Comparison of ENCODE assay signal across 31 cellular contexts in the genomic region with DNA sequence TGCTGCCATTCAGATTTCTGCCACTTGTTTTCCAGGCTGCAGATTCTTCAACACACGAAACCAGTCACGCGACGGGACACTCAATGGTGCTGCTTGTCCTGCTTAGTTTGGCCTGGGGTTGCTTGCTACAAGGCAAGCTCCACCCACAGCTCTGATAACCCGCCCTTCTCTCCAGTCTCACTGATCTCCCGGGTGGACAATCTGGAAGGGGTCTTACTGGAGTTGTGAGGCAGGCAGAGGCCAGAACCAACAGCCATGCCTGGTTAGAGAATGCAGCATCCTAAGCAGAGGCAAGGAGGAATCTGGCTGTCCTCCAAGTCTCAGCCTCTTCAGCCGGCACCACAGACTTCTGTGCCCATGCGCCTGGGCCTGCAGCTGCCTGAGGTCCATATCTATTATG.
DNase-seq lines count a peak whose midpoint lies in the region; ATAC-seq and TF ChIP-seq lines count a peak whose summit lies in the region.
"Had no signal": no experiment of that assay in that cellular context is flagged by ENCODE, and none has a peak within 500 bp of the region (broad histone marks: within the 10 kb centered on the region; RNA-seq: fewer than 3 reads in every experiment).

No MANE protein-coding gene starts in this region.

- no peaks in the 10 kb centered on the region for H3K36me3 ChIP-seq in heart left ventricle
- H3K36me3 ChIP-seq in left ventricle myocardium inferior, result no peaks in the 10 kb centered on the region
- no peaks in the 10 kb centered on the region for H3K36me3 ChIP-seq in lower lobe of right lung
- H3K36me3 ChIP-seq: adrenal gland, gastrocnemius medialis, right atrium auricular region had no signal

- TF ChIP-seq CTCF in heart left ventricle (IDR thresholded peaks at IDR 0.05) (no peak), left ventricle myocardium inferior (IDR thresholded peaks at IDR 0.05; ENCODE audit: borderline replicate concordance) (no peak), lower lobe of right lung (IDR thresholded peaks at IDR 0.05) (no peak)

- intact Hi-C loops in heart left ventricle (cut with DNase I), result no loop called here
- intact Hi-C loops in left ventricle myocardium inferior (cut with micrococcal nuclease), result no loop called here
- intact Hi-C loops in lower lobe of right lung (cut with DNase I), result no loop called here
- intact Hi-C loops in activated naive CD4-positive, alpha-beta T cell treated with anti-CD3 and anti-CD28 coated beads for 36 hours (cut with micrococcal nuclease), result no loop called here

- CTCF ChIA-PET in activated naive CD4-positive, alpha-beta T cell treated with anti-CD3 and anti-CD28 coated beads for 36 hours (lab: Charles Lee), result no interaction called here

- no peaks in the 10 kb centered on the region for H3K9me3 ChIP-seq in heart left ventricle
- no peaks in the 10 kb centered on the region for H3K9me3 ChIP-seq in left ventricle myocardium inferior (replicated peaks)
- H3K9me3 ChIP-seq in lower lobe of right lung, result no peaks in the 10 kb centered on the region
- H3K9me3 ChIP-seq: A549, adrenal gland, gastrocnemius medialis, right atrium auricular region had no signal

- no peaks in the 10 kb centered on the region for H3K36me3 Mint-ChIP-seq in activated naive CD4-positive, alpha-beta T cell treated with anti-CD3 and anti-CD28 coated beads for 36 hours (ENCODE audit: low read depth)
- H3K36me3 Mint-ChIP-seq: brain; CD8-positive, alpha-beta T cell had no signal

- H3K4me3 Mint-ChIP-seq in activated naive CD4-positive, alpha-beta T cell treated with anti-CD3 and anti-CD28 coated beads for 36 hours, result no peak overlapping the region
- H3K4me3 Mint-ChIP-seq: B cell; brain; CD8-positive, alpha-beta T cell had no signal

- 56 to 79% (median 60%) methylated on average over 6 to 8 of the region's 8 CpGs for WGBS in heart left ventricle, 4 donors

- H3K27ac Mint-ChIP-seq in activated naive CD4-positive, alpha-beta T cell treated with anti-CD3 and anti-CD28 coated beads for 36 hours, result no peak overlapping the region
- H3K27ac Mint-ChIP-seq: B cell; brain; CD8-positive, alpha-beta T cell had no signal

- in situ Hi-C loops in SK-MEL-5 (cut with HindIII; ENCODE audit: low pct_unique_long_range_greater_than_20kb, low sequenced_read_pairs), result no loop called here

- peak in 3 of 4 donors; percentile 30 to 37 (median 31) for ATAC-seq in heart left ventricle
- no peak for ATAC-seq in lower lobe of right lung
- ATAC-seq: A549; activated CD4-positive, CD25-positive, alpha-beta regulatory T cell treated with anti-CD3 and anti-CD28 coated beads, Interleukin-2, amount 50 U/mL, for 24 hours; CD8-positive, alpha-beta T cell; gastrocnemius medialis; HCT116; left colon; stimulated activated naive CD8-positive, alpha-beta T cell treated with anti-CD3 and anti-CD28 coated beads, Interleukin-15, Interleukin-2, amounts not matched to agents 100 U/mL and 50 U/mL, for 24 hours had no signal

- TF ChIP-seq POLR2A in heart left ventricle (IDR thresholded peaks at IDR 0.05), result no peak
- no peak for TF ChIP-seq POLR2A in erythroblast (IDR thresholded peaks at IDR 0.05; ENCODE audit: low read length)

- no peaks in the 10 kb centered on the region for H3K27me3 Mint-ChIP-seq in activated naive CD4-positive, alpha-beta T cell treated with anti-CD3 and anti-CD28 coated beads for 36 hours (ENCODE audit: low read depth)

- no peak overlapping the region for H3K27ac ChIP-seq in heart left ventricle
- H3K27ac ChIP-seq in left ventricle myocardium inferior (replicated peaks), result no peak overlapping the region
- no peak overlapping the region for H3K27ac ChIP-seq in lower lobe of right lung
- H3K27ac ChIP-seq: A549, adrenal gland, gastrocnemius medialis, KMS-11, right atrium auricular region, RWPE1 had no signal

- no peaks in the 10 kb centered on the region for H3K4me1 Mint-ChIP-seq in activated naive CD4-positive, alpha-beta T cell treated with anti-CD3 and anti-CD28 coated beads for 36 hours (ENCODE audit: low read depth)
- H3K4me1 Mint-ChIP-seq: B cell, brain had no signal

- H3K27me3 ChIP-seq in heart left ventricle, result peaks cover 0 to 6% (median 0%) of the 10 kb centered on the region in 9 donors
- H3K27me3 ChIP-seq in left ventricle myocardium inferior (ENCODE audit: low read depth), result peaks cover 35% of the 10 kb centered on the region
- H3K27me3 ChIP-seq in lower lobe of right lung (ENCODE audit: low read depth), result no peaks in the 10 kb centered on the region
- H3K27me3 ChIP-seq: adrenal gland, gastrocnemius medialis, right atrium auricular region had no signal

- H3K9me3 Mint-ChIP-seq in activated naive CD4-positive, alpha-beta T cell treated with anti-CD3 and anti-CD28 coated beads for 36 hours, result no peaks in the 10 kb centered on the region
- H3K9me3 Mint-ChIP-seq: brain; CD8-positive, alpha-beta T cell had no signal

- DNase-seq in heart left ventricle (no peak), left ventricle myocardium inferior (no peak), SK-MEL-5 (ENCODE audit: low read depth, low spot score) (peak; percentile 51), medulla oblongata (ENCODE audit: extremely low spot score) (peak; percentile 48), erythroblast (lab: John Stamatoyannopoulos, UW) (no peak), lower lobe of right lung (no peak), GOT3 (lab: John Stamatoyannopoulos, UW) (no peak)
- no peak for DNase-seq in activated naive CD4-positive, alpha-beta T cell treated with anti-CD3 and anti-CD28 coated beads for 36 hours
- DNase-seq: activated CD4-positive, alpha-beta T cell treated with anti-CD3 and anti-CD28 coated beads, Interleukin-2, amount 50 U/mL, for 4 hours; activated naive CD4-positive, alpha-beta T cell treated with Interleukin-2 at 50 U/mL for 16 hours; CD8-positive, alpha-beta T cell; gastrocnemius medialis; left colon; mesenchymal stem cell; MM.1S; NCI-H1436; NCI-H2081 treated with DMSO at 0.1 percent for 48 hours; NCI-H82; stimulated activated CD4-positive, alpha-beta T cell treated with anti-CD3 and anti-CD28 coated beads, Interleukin-2, amount 100 ng/mL, for 24 hours; stimulated activated naive CD8-positive, alpha-beta T cell treated with anti-CD3 and anti-CD28 coated beads, Interleukin-15, Interleukin-2, amounts not matched to agents 100 U/mL and 50 U/mL, for 24 hours; T-helper 2 cell had no signal

- H3K4me3 ChIP-seq in heart left ventricle (no peak overlapping the region), left ventricle myocardium inferior (no peak overlapping the region), lower lobe of right lung (no peak overlapping the region)
- H3K4me3 ChIP-seq: A549, adrenal gland, gastrocnemius medialis, right atrium auricular region, smooth muscle cell had no signal

- H3K4me1 ChIP-seq in heart left ventricle (no peaks in the 10 kb centered on the region), left ventricle myocardium inferior (no peaks in the 10 kb centered on the region), lower lobe of right lung (no peaks in the 10 kb centered on the region)
- H3K4me1 ChIP-seq: A549, adrenal gland, gastrocnemius medialis, right atrium auricular region had no signal

Comparison
In these comparisons a context has a peak if more than half of its experiments do, and no peak if none do; other contexts are left out.
1. ATAC-seq: peak in heart left ventricle (3 of 4); none in lower lobe of right lung (0 of 2).
2. DNase-seq: peak in SK-MEL-5 (single experiment) and medulla oblongata (single experiment); none in heart left ventricle (0 of 5), left ventricle myocardium inferior (single experiment), erythroblast (0 of 2), lower lobe of right lung (single experiment), GOT3 (single experiment) and activated naive CD4-positive, alpha-beta T cell treated with anti-CD3 and anti-CD28 coated beads for 36 hours (single experiment).